In the genomic region with DNA sequence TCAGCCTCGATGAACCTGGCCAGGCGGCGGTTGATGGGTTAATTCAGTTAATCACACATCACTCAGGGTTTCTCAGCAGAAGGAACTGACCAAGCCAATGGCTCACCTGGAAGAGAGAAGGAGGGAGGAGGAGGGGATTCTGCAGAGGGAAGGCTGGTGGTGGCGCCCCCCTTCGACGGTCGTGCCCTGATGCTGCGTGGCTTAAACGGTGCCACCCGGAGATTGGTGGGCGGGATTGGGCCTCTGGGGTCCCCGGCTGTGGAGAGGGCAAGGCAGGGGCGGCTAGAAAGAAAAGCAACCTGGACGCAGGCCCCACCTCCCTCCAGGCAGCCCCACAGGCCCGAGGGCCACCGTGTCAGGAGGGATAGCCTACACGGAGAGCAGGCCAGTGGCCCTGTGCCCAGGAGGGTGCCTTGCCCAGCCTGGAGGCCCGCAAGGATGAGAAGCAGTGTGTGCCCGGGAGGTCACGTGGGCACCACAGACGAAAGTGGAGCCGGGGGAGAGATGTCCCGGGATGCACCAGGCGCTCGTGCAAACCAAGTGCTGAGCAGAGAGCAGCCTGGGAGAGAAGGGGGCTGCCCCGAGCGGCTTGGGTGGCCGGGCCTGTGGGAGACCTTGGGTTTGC, we compare ENCODE assay signal across 17 cellular contexts. TPM values are rescaled to one million over a fixed set of nuclear protein-coding genes. Genes with fewer than 3 reads are reported as not detected.
A peak's percentile ranks its signal among the peaks of the same experiment; 100 is the strongest.
DNase-seq lines count a peak whose midpoint lies in the region; ATAC-seq and TF ChIP-seq lines count a peak whose summit lies in the region.
"Had no signal": no experiment of that assay in that cellular context is flagged by ENCODE, and none has a peak within 500 bp of the region (broad histone marks: within the 10 kb centered on the region; RNA-seq: fewer than 3 reads in every experiment).

No MANE protein-coding gene starts in this region.

- no peak overlapping the region for H3K9ac ChIP-seq in BLaER1
- H3K9ac ChIP-seq: parathyroid adenoma had no signal

- H3K27ac ChIP-seq in BLaER1 (no peak overlapping the region), brain microvascular endothelial cell (no peak overlapping the region)
- H3K27ac ChIP-seq: parathyroid adenoma, vagina had no signal

- DNase-seq in brain microvascular endothelial cell (no peak), hippocampal formation (lab: John Stamatoyannopoulos, UW) (peak; percentile 75 to 85), posterior cingulate gyrus (peak; percentile 77 to 98 (median 86)), hepatic stellate cell (ENCODE audit: low spot score) (no peak), BE2C (no peak)
- DNase-seq: ACHN; activated CD4-positive, alpha-beta T cell treated with anti-CD3 and anti-CD28 coated beads for 48 hours; activated T-cell treated with anti-CD3 and anti-CD28 coated beads, Interleukin-2, amount 50 U/mL, for 1 hour; Calu3; NCI-H774; stimulated activated CD4-positive, alpha-beta T cell treated with anti-CD3 and anti-CD28 coated beads, Interleukin-1b, Interleukin-23, amount 100 ng/mL, for 48 hours had no signal

- intact Hi-C loops in posterior cingulate gyrus (cut with DNase I), result no loop called here

- H3K27me3 ChIP-seq in BLaER1 (no peaks in the 10 kb centered on the region), brain microvascular endothelial cell (replicated peaks) (no peaks in the 10 kb centered on the region), BE2C (no peaks in the 10 kb centered on the region)
- H3K27me3 ChIP-seq: vagina had no signal

- in situ Hi-C loops in brain microvascular endothelial cell (cut with HindIII; ENCODE audit: low pct_ligation_motif_present, low sequenced_read_pairs), result no loop called here

- peak overlapping the region; percentile 40 for H3K4me2 ChIP-seq in BLaER1

- H3K9me3 ChIP-seq in BLaER1 (peaks cover 3% of the 10 kb centered on the region), BE2C (no peaks in the 10 kb centered on the region)
- H3K9me3 ChIP-seq: vagina had no signal

- H3K36me3 ChIP-seq in BLaER1, result peaks cover 33% of the 10 kb centered on the region
- H3K36me3 ChIP-seq in brain microvascular endothelial cell (replicated peaks), result peaks cover 5% of the 10 kb centered on the region
- H3K36me3 ChIP-seq in BE2C, result peaks cover 6% of the 10 kb centered on the region
- H3K36me3 ChIP-seq: vagina had no signal

- ATAC-seq in HG02571 (IDR thresholded peaks at IDR 0.05; ENCODE audit: unreplicated experiment), result no peak
- no peak for ATAC-seq in HG03342 (IDR thresholded peaks at IDR 0.05; ENCODE audit: unreplicated experiment)
- ATAC-seq: esophagus mucosa had no signal

- TF ChIP-seq CTCF in brain microvascular endothelial cell (IDR thresholded peaks at IDR 0.05; ENCODE audit: low read depth, low read length, missing control alignments) (peak; percentile 9), BE2C (IDR thresholded peaks at IDR 0.05; ENCODE audit: low read depth, low read length) (no peak)

- H4K20me1 ChIP-seq in BLaER1, result peaks cover 95% of the 10 kb centered on the region

- H3K4me1 ChIP-seq in BLaER1 (peaks cover 94% of the 10 kb centered on the region), BE2C (no peaks in the 10 kb centered on the region)
- H3K4me1 ChIP-seq: parathyroid adenoma had no signal

- H3K4me3 ChIP-seq in BLaER1, result no peak overlapping the region
- no peak overlapping the region for H3K4me3 ChIP-seq in brain microvascular endothelial cell (ENCODE audit: low read depth, low read length)
- H3K4me3 ChIP-seq in BE2C (ENCODE audit: low read depth, low read length), result no peak overlapping the region
- H3K4me3 ChIP-seq: vagina had no signal

RNA-seq across cellular contexts. Expression of gene CSNK1G2, which starts 16.0 kb away (rescaled TPM):
- polyA plus RNA-seq in BE2C (2012; ENCODE audit: insufficient read depth, insufficient read length, low read depth), result 219 TPM

RNA-seq across cellular contexts. Expression of gene ADAT3, which starts 51.8 kb away (rescaled TPM):
- 51.0 TPM for polyA plus RNA-seq in BE2C (2012; ENCODE audit: insufficient read depth, insufficient read length, low read depth)

RNA-seq across cellular contexts. Expression of gene SCAMP4, which starts 51.8 kb away (rescaled TPM):
- 23.2 TPM for polyA plus RNA-seq in BE2C (2012; ENCODE audit: insufficient read depth, insufficient read length, low read depth)

RNA-seq across cellular contexts. Expression of gene BTBD2, which starts 58.5 kb away (rescaled TPM):
- 80.0 TPM for polyA plus RNA-seq in BE2C (2012; ENCODE audit: insufficient read depth, insufficient read length, low read depth)

Comparison
In these comparisons a context has a peak if more than half of its experiments do, and no peak if none do; other contexts are left out.
1. DNase-seq: peak in hippocampal formation (2 of 2) and posterior cingulate gyrus (10 of 10); none in brain microvascular endothelial cell (single experiment), hepatic stellate cell (single experiment) and BE2C (single experiment).